8 cellular contexts compared by ENCODE assay signal in genomic region chr10:79349072-79349491, GRCh38. TPM values are rescaled to one million over a fixed set of nuclear protein-coding genes. Genes with fewer than 3 reads are reported as not detected.
DNase-seq lines count a peak whose midpoint lies in the region; ATAC-seq and TF ChIP-seq lines count a peak whose summit lies in the region.

No MANE protein-coding gene starts in this region.

- H3K4me1 Mint-ChIP-seq in activated CD4-positive, alpha-beta T cell treated with anti-CD3 and anti-CD28 coated beads for 36 hours, result peaks cover 31% of the 10 kb centered on the region
- peaks cover 76% of the 10 kb centered on the region for H3K4me1 Mint-ChIP-seq in activated CD4-positive, alpha-beta memory T cell treated with anti-CD3 and anti-CD28 coated beads, Interleukin-2, amount 10 ng/mL, durations not matched to agents 7 days and 5 days
- H3K4me1 Mint-ChIP-seq in glutamatergic neuron (ENCODE audit: low read depth, unreplicated experiment), result peaks cover 12% of the 10 kb centered on the region
- H3K4me1 Mint-ChIP-seq in stimulated activated memory B cell treated with anti-CD40 and anti-IgM and Interleukin-4, amounts not matched to agents 10 μg/mL and 1 μg/mL and 100 μg/mL, for 72 hours, result peaks cover 59% of the 10 kb centered on the region

- POLR2A ChIA-PET in activated CD4-positive, alpha-beta T cell treated with anti-CD3 and anti-CD28 coated beads for 36 hours (lab: Charles Lee), result interaction anchor here (1.7 to 2.0 kb wide), 2 partner anchors 15 to 26 kb away, joined by 5 to 7 read pairs; no protein-coding TSS in a partner anchor
- POLR2A ChIA-PET in activated CD4-positive, alpha-beta memory T cell treated with anti-CD3 and anti-CD28 coated beads, Interleukin-2, amount 10 ng/mL, durations not matched to agents 7 days and 5 days (lab: Charles Lee), result interaction anchor here (0.6 to 9.2 kb wide), 9 partner anchors 8 to 105 kb away, joined by 4 to 192 read pairs (median 9); no protein-coding TSS in a partner anchor

- H3K27me3 Mint-ChIP-seq in activated CD4-positive, alpha-beta T cell treated with anti-CD3 and anti-CD28 coated beads for 36 hours, result no peaks in the 10 kb centered on the region
- H3K27me3 Mint-ChIP-seq in activated CD4-positive, alpha-beta memory T cell treated with anti-CD3 and anti-CD28 coated beads, Interleukin-2, amount 10 ng/mL, durations not matched to agents 7 days and 5 days, result no peaks in the 10 kb centered on the region
- H3K27me3 Mint-ChIP-seq in glutamatergic neuron (ENCODE audit: unreplicated experiment), result peaks cover 2% of the 10 kb centered on the region
- H3K27me3 Mint-ChIP-seq in stimulated activated memory B cell treated with anti-CD40 and anti-IgM and Interleukin-4, amounts not matched to agents 10 μg/mL and 1 μg/mL and 100 μg/mL, for 72 hours, result no peaks in the 10 kb centered on the region

- intact Hi-C loops in activated CD4-positive, alpha-beta T cell treated with anti-CD3 and anti-CD28 coated beads for 36 hours (cut with DNase I, micrococcal nuclease), result loop anchor here (2.0 to 10.0 kb wide), 6 partner anchors 56 to 1317 kb away; partner anchors contain the start of genes RPS24 (in 1 of the 2), TMEM254 (in 1 of the 2) and ZCCHC24 (in 1 of the 2)

- peak overlapping the region; percentile 85 for H3K4me3 Mint-ChIP-seq in activated CD4-positive, alpha-beta T cell treated with anti-CD3 and anti-CD28 coated beads for 36 hours
- peak overlapping the region; percentile 87 for H3K4me3 Mint-ChIP-seq in activated CD4-positive, alpha-beta memory T cell treated with anti-CD3 and anti-CD28 coated beads, Interleukin-2, amount 10 ng/mL, durations not matched to agents 7 days and 5 days
- H3K4me3 Mint-ChIP-seq in glutamatergic neuron (ENCODE audit: unreplicated experiment), result peak overlapping the region; percentile 72
- H3K4me3 Mint-ChIP-seq in stimulated activated memory B cell treated with anti-CD40 and anti-IgM and Interleukin-4, amounts not matched to agents 10 μg/mL and 1 μg/mL and 100 μg/mL, for 72 hours, result peak overlapping the region; percentile 84

- TF ChIP-seq CTCF in glutamatergic neuron (IDR thresholded peaks at IDR 0.05; ENCODE audit: partially characterized antibody, unreplicated experiment), result no peak

- H3K9me3 Mint-ChIP-seq in activated CD4-positive, alpha-beta T cell treated with anti-CD3 and anti-CD28 coated beads for 36 hours (ENCODE audit: low read depth), result no peaks in the 10 kb centered on the region
- no peaks in the 10 kb centered on the region for H3K9me3 Mint-ChIP-seq in activated CD4-positive, alpha-beta memory T cell treated with anti-CD3 and anti-CD28 coated beads, Interleukin-2, amount 10 ng/mL, durations not matched to agents 7 days and 5 days
- no peaks in the 10 kb centered on the region for H3K9me3 Mint-ChIP-seq in glutamatergic neuron (ENCODE audit: unreplicated experiment)
- no peaks in the 10 kb centered on the region for H3K9me3 Mint-ChIP-seq in stimulated activated memory B cell treated with anti-CD40 and anti-IgM and Interleukin-4, amounts not matched to agents 10 μg/mL and 1 μg/mL and 100 μg/mL, for 72 hours

- CTCF ChIA-PET in activated CD4-positive, alpha-beta T cell treated with anti-CD3 and anti-CD28 coated beads for 36 hours (lab: Charles Lee), result interaction anchor here (0.7 to 5.8 kb wide), 4 partner anchors 14 to 107 kb away, joined by 3 to 50 read pairs (median 5); no protein-coding TSS in a partner anchor
- CTCF ChIA-PET in activated CD4-positive, alpha-beta memory T cell treated with anti-CD3 and anti-CD28 coated beads, Interleukin-2, amount 10 ng/mL, durations not matched to agents 7 days and 5 days (lab: Charles Lee), result interaction anchor here (0.6 to 1.9 kb wide), 7 partner anchors 9 to 63 kb away, joined by 3 to 10 read pairs (median 5); no protein-coding TSS in a partner anchor

- no peak for DNase-seq in activated CD4-positive, alpha-beta T cell treated with anti-CD3 and anti-CD28 coated beads for 36 hours
- no peak for DNase-seq in activated CD4-positive, alpha-beta T cell treated with anti-CD3 and anti-CD28 coated beads for 1 hour
- DNase-seq in activated CD4-positive, alpha-beta memory T cell treated with anti-CD3 and anti-CD28 coated beads, Interleukin-2, amount 10 ng/mL, durations not matched to agents 7 days and 5 days, result no peak
- DNase-seq in glutamatergic neuron (no peak), RKO (ENCODE audit: low spot score) (no peak), pons (ENCODE audit: low spot score) (no peak), DMS79 treated with DMSO at 0.1 percent for 48 hours (lab: John Stamatoyannopoulos, UW) (no peak)

- no peak for ATAC-seq in activated CD4-positive, alpha-beta T cell treated with anti-CD3 and anti-CD28 coated beads for 36 hours
- ATAC-seq in stimulated activated memory B cell treated with anti-CD40 and anti-IgM and Interleukin-4, amounts not matched to agents 10 μg/mL and 1 μg/mL and 100 μg/mL, for 72 hours, result no peak

- peaks cover 59% of the 10 kb centered on the region for H3K36me3 Mint-ChIP-seq in activated CD4-positive, alpha-beta T cell treated with anti-CD3 and anti-CD28 coated beads for 36 hours (ENCODE audit: low read depth)
- H3K36me3 Mint-ChIP-seq in activated CD4-positive, alpha-beta memory T cell treated with anti-CD3 and anti-CD28 coated beads, Interleukin-2, amount 10 ng/mL, durations not matched to agents 7 days and 5 days (ENCODE audit: low read depth), result peaks cover 57% of the 10 kb centered on the region
- peaks cover 11% of the 10 kb centered on the region for H3K36me3 Mint-ChIP-seq in glutamatergic neuron (ENCODE audit: unreplicated experiment)
- peaks cover 49% of the 10 kb centered on the region for H3K36me3 Mint-ChIP-seq in stimulated activated memory B cell treated with anti-CD40 and anti-IgM and Interleukin-4, amounts not matched to agents 10 μg/mL and 1 μg/mL and 100 μg/mL, for 72 hours

- peak overlapping the region; percentile 93 for H3K27ac Mint-ChIP-seq in activated CD4-positive, alpha-beta T cell treated with anti-CD3 and anti-CD28 coated beads for 36 hours
- peak overlapping the region; percentile 88 for H3K27ac Mint-ChIP-seq in activated CD4-positive, alpha-beta memory T cell treated with anti-CD3 and anti-CD28 coated beads, Interleukin-2, amount 10 ng/mL, durations not matched to agents 7 days and 5 days
- no peak overlapping the region for H3K27ac Mint-ChIP-seq in glutamatergic neuron (ENCODE audit: unreplicated experiment)
- peak overlapping the region; percentile 92 for H3K27ac Mint-ChIP-seq in stimulated activated memory B cell treated with anti-CD40 and anti-IgM and Interleukin-4, amounts not matched to agents 10 μg/mL and 1 μg/mL and 100 μg/mL, for 72 hours

RNA-seq across cellular contexts. Expression of gene PPIF, which starts 1.8 kb away (rescaled TPM):
- total RNA-seq in activated CD4-positive, alpha-beta T cell treated with anti-CD3 and anti-CD28 coated beads for 36 hours, result 10 to 100 TPM; 92.3 to 96.1 TPM
- total RNA-seq in activated CD4-positive, alpha-beta memory T cell treated with anti-CD3 and anti-CD28 coated beads, Interleukin-2, amount 10 ng/mL, durations not matched to agents 7 days and 5 days, result 10 to 100 TPM; 80.7 to 88.4 TPM
- total RNA-seq in glutamatergic neuron (ENCODE audit: unreplicated experiment), result 24.2 TPM
